ENCODE assay signal across 1 cellular context in the genomic region with DNA sequence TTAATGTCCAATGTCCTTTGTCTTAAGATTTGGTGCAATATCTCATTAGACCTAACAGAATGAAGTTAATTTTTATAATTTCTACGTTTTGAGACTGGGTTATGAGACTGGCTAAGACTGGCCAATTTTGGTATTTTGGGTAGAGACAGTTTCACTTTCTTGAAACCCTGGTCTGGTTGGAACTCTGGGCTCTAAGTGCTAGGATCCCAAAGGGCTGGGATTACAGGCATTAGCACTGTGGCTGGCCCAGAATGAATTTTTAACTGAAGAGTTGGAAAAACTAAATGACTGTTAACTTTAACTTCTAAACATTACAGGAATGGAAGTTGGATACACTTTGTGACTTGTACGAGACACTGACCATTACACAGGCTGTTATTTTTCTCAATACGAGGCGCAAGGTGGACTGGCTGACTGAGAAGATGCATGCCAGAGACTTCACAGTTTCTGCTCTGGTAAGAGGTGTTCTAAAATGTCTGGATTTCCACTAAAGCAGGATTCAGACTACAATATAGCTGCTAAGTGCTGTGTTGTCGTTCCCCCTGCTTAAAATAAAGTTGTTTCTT.
TF ChIP-seq lines count a peak whose summit lies in the region.

No MANE protein-coding gene starts in this region.

TF ChIP-seq in SK-N-SH, 30 proteins besides CTCF, POLR2A, EP300 and RAD21 (continued from another document):
- TF ChIP-seq, protein P1, sequence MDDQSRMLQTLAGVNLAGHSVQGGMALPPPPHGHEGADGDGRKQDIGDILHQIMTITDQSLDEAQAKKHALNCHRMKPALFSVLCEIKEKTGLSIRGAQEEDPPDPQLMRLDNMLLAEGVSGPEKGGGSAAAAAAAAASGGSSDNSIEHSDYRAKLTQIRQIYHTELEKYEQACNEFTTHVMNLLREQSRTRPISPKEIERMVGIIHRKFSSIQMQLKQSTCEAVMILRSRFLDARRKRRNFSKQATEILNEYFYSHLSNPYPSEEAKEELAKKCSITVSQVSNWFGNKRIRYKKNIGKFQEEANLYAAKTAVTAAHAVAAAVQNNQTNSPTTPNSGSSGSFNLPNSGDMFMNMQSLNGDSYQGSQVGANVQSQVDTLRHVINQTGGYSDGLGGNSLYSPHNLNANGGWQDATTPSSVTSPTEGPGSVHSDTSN (IDR thresholded peaks at IDR 0.05): no peak
- TF ChIP-seq, protein P2, sequence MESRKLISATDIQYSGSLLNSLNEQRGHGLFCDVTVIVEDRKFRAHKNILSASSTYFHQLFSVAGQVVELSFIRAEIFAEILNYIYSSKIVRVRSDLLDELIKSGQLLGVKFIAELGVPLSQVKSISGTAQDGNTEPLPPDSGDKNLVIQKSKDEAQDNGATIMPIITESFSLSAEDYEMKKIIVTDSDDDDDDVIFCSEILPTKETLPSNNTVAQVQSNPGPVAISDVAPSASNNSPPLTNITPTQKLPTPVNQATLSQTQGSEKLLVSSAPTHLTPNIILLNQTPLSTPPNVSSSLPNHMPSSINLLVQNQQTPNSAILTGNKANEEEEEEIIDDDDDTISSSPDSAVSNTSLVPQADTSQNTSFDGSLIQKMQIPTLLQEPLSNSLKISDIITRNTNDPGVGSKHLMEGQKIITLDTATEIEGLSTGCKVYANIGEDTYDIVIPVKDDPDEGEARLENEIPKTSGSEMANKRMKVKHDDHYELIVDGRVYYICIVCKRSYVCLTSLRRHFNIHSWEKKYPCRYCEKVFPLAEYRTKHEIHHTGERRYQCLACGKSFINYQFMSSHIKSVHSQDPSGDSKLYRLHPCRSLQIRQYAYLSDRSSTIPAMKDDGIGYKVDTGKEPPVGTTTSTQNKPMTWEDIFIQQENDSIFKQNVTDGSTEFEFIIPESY (IDR thresholded peaks at IDR 0.05; ENCODE audit: borderline replicate concordance, low read depth): no peak
- no peak for TF ChIP-seq FOXJ3 (CRISPR knock-in tag; IDR thresholded peaks at IDR 0.05)
- no peak; the same call in 1 of the 2 replicates for TF ChIP-seq POLR2AphosphoS5 (IDR thresholded peaks at IDR 0.05; ENCODE audit: low read depth, low read length)
- no peak for TF ChIP-seq TAF1 (IDR thresholded peaks at IDR 0.05; ENCODE audit: borderline replicate concordance, low read depth, low read length)
- TF ChIP-seq, protein P3, sequence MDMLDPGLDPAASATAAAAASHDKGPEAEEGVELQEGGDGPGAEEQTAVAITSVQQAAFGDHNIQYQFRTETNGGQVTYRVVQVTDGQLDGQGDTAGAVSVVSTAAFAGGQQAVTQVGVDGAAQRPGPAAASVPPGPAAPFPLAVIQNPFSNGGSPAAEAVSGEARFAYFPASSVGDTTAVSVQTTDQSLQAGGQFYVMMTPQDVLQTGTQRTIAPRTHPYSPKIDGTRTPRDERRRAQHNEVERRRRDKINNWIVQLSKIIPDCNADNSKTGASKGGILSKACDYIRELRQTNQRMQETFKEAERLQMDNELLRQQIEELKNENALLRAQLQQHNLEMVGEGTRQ (IDR thresholded peaks at IDR 0.05; ENCODE audit: borderline replicate concordance, low read depth, low read length): no peak
- TF ChIP-seq GATA2 (CRISPR knock-in tag; IDR thresholded peaks at IDR 0.05): no peak
- TF ChIP-seq RXRA (IDR thresholded peaks at IDR 0.05; ENCODE audit: borderline replicate concordance, low read depth): no peak
- TF ChIP-seq RCOR1 (IDR thresholded peaks at IDR 0.05; ENCODE audit: low read length): no peak
- no peak for TF ChIP-seq SIN3A (IDR thresholded peaks at IDR 0.05; ENCODE audit: borderline replicate concordance, low read depth, low read length)
- no peak for TF ChIP-seq MAX (IDR thresholded peaks at IDR 0.05; ENCODE audit: low read depth)
- no peak for TF ChIP-seq SMC3 (IDR thresholded peaks at IDR 0.05; ENCODE audit: low read depth, low read length)
- no peak for TF ChIP-seq USF1 (IDR thresholded peaks at IDR 0.05; ENCODE audit: borderline replicate concordance, low read depth)
- TF ChIP-seq EZH2phosphoT487 (IDR thresholded peaks at IDR 0.05; ENCODE audit: borderline replicate concordance, low read depth): no peak
